8 cellular contexts compared by ENCODE assay signal in genomic region chr7:98733036-98733435, GRCh38.
A peak's percentile ranks its signal among the peaks of the same experiment; 100 is the strongest.
DNase-seq lines count a peak whose midpoint lies in the region; ATAC-seq and TF ChIP-seq lines count a peak whose summit lies in the region.

No MANE protein-coding gene starts in this region.

- intact Hi-C loops in thyroid gland (cut with DNase I) = no loop called here

- TF ChIP-seq CTCF in GM12874 (IDR thresholded peaks at IDR 0.05; ENCODE audit: insufficient read depth, low read depth, low read length) = peak; percentile 77
- TF ChIP-seq CTCF in thyroid gland (IDR thresholded peaks at IDR 0.05) = no peak

- no peak for TF ChIP-seq POLR2A in thyroid gland (IDR thresholded peaks at IDR 0.05)

- no peak for ATAC-seq in HG03025 (IDR thresholded peaks at IDR 0.05; ENCODE audit: low FRiP score, unreplicated experiment)

- peak; percentile 49 for DNase-seq in AG08395 (ENCODE audit: low spot score)
- DNase-seq in NCI-H1092 treated with DMSO at 0.1 percent for 48 hours (lab: John Stamatoyannopoulos, UW) = peak; percentile 2
- peak; percentile 69 for DNase-seq in activated CD8-positive, alpha-beta memory T cell treated with anti-CD3 and anti-CD28 coated beads for 24 hours
- peak; percentile 82 for DNase-seq in iPS-NIHi11 (ENCODE audit: low spot score)
- DNase-seq in effector CD8-positive, alpha-beta T cell (lab: John Stamatoyannopoulos, UW) = no peak
- no peak for DNase-seq in thyroid gland

- 57 to 64% methylated on average over 2 of the region's 2 CpGs for WGBS in thyroid gland, 2 donors

- H3K27me3 ChIP-seq in thyroid gland = no peaks in the 10 kb centered on the region

- no peak overlapping the region for H3K4me3 ChIP-seq in thyroid gland (replicated peaks in 1 of 3)

- no peak overlapping the region for H3K27ac ChIP-seq in thyroid gland

- H3K9me3 ChIP-seq in thyroid gland = no peaks in the 10 kb centered on the region

- H3K36me3 ChIP-seq in thyroid gland = no peaks in the 10 kb centered on the region

- no peaks in the 10 kb centered on the region for H3K4me1 ChIP-seq in thyroid gland

Comparison
In these comparisons a context has a peak if more than half of its experiments do, and no peak if none do; other contexts are left out.
1. DNase-seq: peak in AG08395 (single experiment), NCI-H1092 treated with DMSO at 0.1 percent for 48 hours (single experiment), activated CD8-positive, alpha-beta memory T cell treated with anti-CD3 and anti-CD28 coated beads for 24 hours (single experiment) and iPS-NIHi11 (single experiment); none in effector CD8-positive, alpha-beta T cell (single experiment) and thyroid gland (0 of 2).